In the genomic region with DNA sequence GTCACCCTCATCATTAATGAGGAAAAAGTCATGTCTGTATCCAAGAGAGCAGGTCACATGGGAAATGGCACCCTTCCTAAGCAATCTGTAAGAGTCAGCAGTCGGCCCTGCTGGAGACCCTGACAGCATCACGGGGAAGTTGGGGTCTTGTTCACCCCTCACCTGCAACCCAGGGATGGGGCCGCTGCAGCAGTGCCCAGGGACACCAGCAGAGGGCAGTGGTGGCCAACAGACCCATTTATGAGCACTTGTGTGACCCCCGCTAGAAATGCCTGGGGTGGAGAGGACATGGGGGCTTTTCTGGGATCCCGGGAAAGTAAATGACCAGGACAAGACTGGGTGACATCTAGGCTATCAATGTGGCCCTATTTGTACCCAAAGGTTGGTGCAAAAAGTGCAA, we compare ENCODE assay signal across 9 cellular contexts. TPM values are rescaled to one million over a fixed set of nuclear protein-coding genes. Genes with fewer than 3 reads are reported as not detected.
DNase-seq lines count a peak whose midpoint lies in the region; ATAC-seq, FAIRE-seq and TF ChIP-seq lines count a peak whose summit lies in the region.
"Had no signal": no experiment of that assay in that cellular context is flagged by ENCODE, and none has a peak within 500 bp of the region (broad histone marks: within the 10 kb centered on the region; RNA-seq: fewer than 3 reads in every experiment).

No MANE protein-coding gene starts in this region.

- H3K4me1 Mint-ChIP-seq in CD8-positive, alpha-beta T cell (ENCODE audit: low read depth): no peaks in the 10 kb centered on the region
- no peaks in the 10 kb centered on the region for H3K4me1 Mint-ChIP-seq in nephron progenitor cell

- TF ChIP-seq CTCF in CD8-positive, alpha-beta T cell (IDR thresholded peaks at IDR 0.05): peak; percentile 29
- TF ChIP-seq CTCF in MM.1S (IDR thresholded peaks at IDR 0.05; ENCODE audit: low read length) (peak; percentile 80), adrenal gland (IDR thresholded peaks at IDR 0.05) (peak; percentile 18 to 56 (median 53)), nephron progenitor cell (IDR thresholded peaks at IDR 0.05) (peak; percentile 60)

- H3K36me3 ChIP-seq in CD8-positive, alpha-beta T cell (ENCODE audit: insufficient read depth, low read length): no peaks in the 10 kb centered on the region
- no peaks in the 10 kb centered on the region for H3K36me3 ChIP-seq in MM.1S (replicated peaks; ENCODE audit: insufficient read depth, low read length)
- no peaks in the 10 kb centered on the region for H3K36me3 ChIP-seq in adrenal gland (replicated peaks in 1 of 2)

- H3K4me1 ChIP-seq in CD8-positive, alpha-beta T cell (ENCODE audit: insufficient read depth, low read length): no peaks in the 10 kb centered on the region
- H3K4me1 ChIP-seq in MM.1S (ENCODE audit: low read length): no peaks in the 10 kb centered on the region
- no peaks in the 10 kb centered on the region for H3K4me1 ChIP-seq in adrenal gland (replicated peaks in 1 of 2)

- H3K9me2 ChIP-seq in MM.1S (replicated peaks; ENCODE audit: insufficient read depth, low read length): no peaks in the 10 kb centered on the region

- H3K27me3 ChIP-seq in CD8-positive, alpha-beta T cell (ENCODE audit: insufficient read depth, low read length): no peaks in the 10 kb centered on the region
- peaks cover 83% of the 10 kb centered on the region for H3K27me3 ChIP-seq in MM.1S (replicated peaks; ENCODE audit: insufficient read depth, low read length)
- no peaks in the 10 kb centered on the region for H3K27me3 ChIP-seq in adrenal gland

- no peak overlapping the region for H2AFZ ChIP-seq in MM.1S (ENCODE audit: low read length)

- intact Hi-C loops in CD8-positive, alpha-beta T cell (cut with DNase I, micrococcal nuclease): loop anchor here (1.0 to 2.0 kb wide), 2 partner anchors 16 to 17 kb away; no protein-coding TSS in a partner anchor
- intact Hi-C loops in adrenal gland (cut with DNase I): no loop called here

- no peaks in the 10 kb centered on the region for H3F3A ChIP-seq in MM.1S (ENCODE audit: insufficient read depth, low read length)

- no peaks in the 10 kb centered on the region for H3K9me3 Mint-ChIP-seq in CD8-positive, alpha-beta T cell
- H3K9me3 Mint-ChIP-seq in nephron progenitor cell: peaks cover 16% of the 10 kb centered on the region

- no peak for TF ChIP-seq POLR2A in adrenal gland (IDR thresholded peaks at IDR 0.05)

- H3K4me3 Mint-ChIP-seq in CD8-positive, alpha-beta T cell: no peak overlapping the region
- no peak overlapping the region for H3K4me3 Mint-ChIP-seq in nephron progenitor cell

- no peak overlapping the region for H3K27ac ChIP-seq in CD8-positive, alpha-beta T cell (ENCODE audit: low read depth, low read length)
- H3K27ac ChIP-seq in MM.1S (ENCODE audit: low read length) (no peak overlapping the region), adrenal gland (no peak overlapping the region)

- H3K27ac Mint-ChIP-seq in CD8-positive, alpha-beta T cell: no peak overlapping the region
- no peak overlapping the region for H3K27ac Mint-ChIP-seq in nephron progenitor cell

- H4K20me1 ChIP-seq in MM.1S (ENCODE audit: insufficient read depth, low read length): no peaks in the 10 kb centered on the region

- no peak overlapping the region for H3K4me3 ChIP-seq in CD8-positive, alpha-beta T cell (ENCODE audit: low read depth, low read length)
- no peak overlapping the region for H3K4me3 ChIP-seq in MM.1S (ENCODE audit: low read length)
- no peak overlapping the region for H3K4me3 ChIP-seq in adrenal gland

- peak in 5 of 7 experiments; percentile 7 to 53 (median 42) for DNase-seq in CD8-positive, alpha-beta T cell
- DNase-seq in MM.1S (no peak), adrenal gland (peak in 1 of 7 donors; percentile 16), nephron progenitor cell (peak; percentile 54), urothelium cell line (ENCODE audit: low spot score) (no peak)

- no peaks in the 10 kb centered on the region for H3K36me3 Mint-ChIP-seq in CD8-positive, alpha-beta T cell
- no peaks in the 10 kb centered on the region for H3K36me3 Mint-ChIP-seq in nephron progenitor cell (ENCODE audit: low read depth)

- H3K9me3 ChIP-seq in CD8-positive, alpha-beta T cell (ENCODE audit: low read length): no peaks in the 10 kb centered on the region
- H3K9me3 ChIP-seq in MM.1S (replicated peaks; ENCODE audit: insufficient read depth, low read length) (no peaks in the 10 kb centered on the region), adrenal gland (replicated peaks in 1 of 3) (no peaks in the 10 kb centered on the region)

- no peak overlapping the region for H3K9ac ChIP-seq in MM.1S (ENCODE audit: low read length)

- CTCF ChIA-PET in CD8-positive, alpha-beta T cell (lab: Charles Lee): interaction anchor here (0.9 to 4.3 kb wide), 4 partner anchors 10 to 596 kb away, joined by 3 to 36 read pairs (median 4); no protein-coding TSS in a partner anchor

- ATAC-seq in CD8-positive, alpha-beta T cell: peak; percentile 55
- no peak for ATAC-seq in GM21360 (IDR thresholded peaks at IDR 0.05; ENCODE audit: unreplicated experiment)
- ATAC-seq in HG02571 (IDR thresholded peaks at IDR 0.05; ENCODE audit: unreplicated experiment): no peak
- no peak for ATAC-seq in GM21367 (IDR thresholded peaks at IDR 0.05; ENCODE audit: unreplicated experiment)

- peaks cover 16% of the 10 kb centered on the region for H3K27me3 Mint-ChIP-seq in CD8-positive, alpha-beta T cell (ENCODE audit: low read depth)
- peaks cover 81% of the 10 kb centered on the region for H3K27me3 Mint-ChIP-seq in nephron progenitor cell (ENCODE audit: low read depth, poor library complexity)

- POLR2A ChIA-PET in CD8-positive, alpha-beta T cell (lab: Charles Lee): no interaction called here

- 36 to 43% (median 41%) methylated on average over 5 of the region's 5 CpGs for WGBS in adrenal gland, 4 donors

- no peaks in the 10 kb centered on the region for H3K79me2 ChIP-seq in MM.1S (ENCODE audit: low read length)

- no peak for FAIRE-seq in urothelium cell line (lab: Jason Lieb, UNC)

- no peak overlapping the region for H3K4me2 ChIP-seq in MM.1S (ENCODE audit: low read depth, low read length)

RNA-seq across cellular contexts. Expression of a gene that starts 35.9 kb away (rescaled TPM):
- total RNA-seq in CD8-positive, alpha-beta T cell: not detected
- total RNA-seq in adrenal gland: not detected
- polyA plus RNA-seq in adrenal gland: not detected
- total RNA-seq: T-helper 1 cell treated with Interleukin-12 subunit alpha and Interleukin-12 subunit beta and Interleukin-4 antibody, amounts not matched to agents 30 ng/mL and 1 ng/mL, for 36 hours had no signal

Comparison
In these comparisons a context has a peak if more than half of its experiments do, and no peak if none do; other contexts are left out.
1. DNase-seq: peak in CD8-positive, alpha-beta T cell (5 of 7) and nephron progenitor cell (single experiment); none in MM.1S (single experiment) and urothelium cell line (single experiment).
2. CTCF ChIP-seq: peak in every context shown above with its lines; median percentile 80 in MM.1S; 60 in nephron progenitor cell; 53 in adrenal gland; 29 in CD8-positive, alpha-beta T cell.
3. intact Hi-C loops: an anchor here in CD8-positive, alpha-beta T cell (1.0 to 2.0 kb wide); none called in adrenal gland.